In genomic region chr7:293681-294439, GRCh38 we compare ENCODE assay signal across 1 cellular context.
TF ChIP-seq lines count a peak whose summit lies in the region.

No MANE protein-coding gene starts in this region.

TF ChIP-seq in SK-N-SH treated with all-trans-retinoic acid at 6 μM for 48 hours, 23 proteins besides CTCF, POLR2A, EP300 and RAD21 (continued from another document):
- TF ChIP-seq CSRNP3 (CRISPR knock-in tag; IDR thresholded peaks at IDR 0.05) (no peak), ISL1 (CRISPR knock-in tag; IDR thresholded peaks at IDR 0.05) (no peak)
TF ChIP-seq in SK-N-SH treated with all-trans-retinoic acid at 6 μM for 48 hours: peak in this region for 0.
